In genomic region chr17:7281074-7281952, GRCh38 we compare ENCODE assay signal across 8 cellular contexts. TPM values are rescaled to one million over a fixed set of nuclear protein-coding genes. Genes with fewer than 3 reads are reported as not detected.
DNase-seq lines count a peak whose midpoint lies in the region; ATAC-seq and TF ChIP-seq lines count a peak whose summit lies in the region.

TSS of gene SLC2A4 (plus strand) at chr17:7281718. CDS start at chr17:7281935, 217 bp downstream.

- POLR2A ChIA-PET in MCF 10A (lab: Yijun Ruan, JAX) = interaction anchor here (0.7 to 3.8 kb wide), 14 partner anchors 12 to 292 kb away, joined by 3 to 37 read pairs (median 5); partner anchors contain the start of genes CTDNEP1 and GABARAP

- H3K4me1 Mint-ChIP-seq in MCF 10A (ENCODE audit: insufficient read depth, unreplicated experiment) = peaks cover 6% of the 10 kb centered on the region

- TF ChIP-seq CTCF in HFF-Myc (IDR thresholded peaks at IDR 0.05; ENCODE audit: low read depth, low read length, missing control alignments) (no peak), WERI-Rb-1 (IDR thresholded peaks at IDR 0.05; ENCODE audit: low read depth, low read length) (no peak), MCF 10A (IDR thresholded peaks at IDR 0.05; ENCODE audit: unreplicated experiment) (no peak), gastrocnemius medialis (IDR thresholded peaks at IDR 0.05 in 4 of 5, conservative IDR thresholded peaks at IDR 0.05 in 1 of 5) (no peak)

- H3K36me3 ChIP-seq in WERI-Rb-1 (no peaks in the 10 kb centered on the region), iPS-15b (ENCODE audit: control insufficient read depth, insufficient read depth, low read length) (peaks cover 28% of the 10 kb centered on the region), gastrocnemius medialis (peaks cover 0 to 23% of the 10 kb centered on the region in 2 donors)

- TF ChIP-seq POLR2A in gastrocnemius medialis (IDR thresholded peaks at IDR 0.05) = peak; percentile 91 to 95

- H3K4me3 ChIP-seq in HFF-Myc (replicated peaks; ENCODE audit: low read depth, low read length) = peak within 1 kb of the TSS; percentile 51
- H3K4me3 ChIP-seq in WERI-Rb-1 (ENCODE audit: low read depth, low read length) = peak within 1 kb of the TSS; percentile 57
- H3K4me3 ChIP-seq in iPS-15b (ENCODE audit: low read depth, low read length) = peak within 1 kb of the TSS; percentile 84
- H3K4me3 ChIP-seq in gastrocnemius medialis = peak within 1 kb of the TSS; percentile 70 to 80 (median 76)

- H3K9me3 ChIP-seq in WERI-Rb-1 (ENCODE audit: severe bottlenecking) (no peaks in the 10 kb centered on the region), iPS-15b (ENCODE audit: control insufficient read depth, insufficient read depth, low read length) (no peaks in the 10 kb centered on the region), gastrocnemius medialis (no peaks in the 10 kb centered on the region)

- peak within 1 kb of the TSS; percentile 60 for H3K9ac ChIP-seq in iPS-15b (ENCODE audit: low read depth, low read length)

- H3K36me3 Mint-ChIP-seq in MCF 10A (ENCODE audit: insufficient read depth, unreplicated experiment) = no peaks in the 10 kb centered on the region

- H3K27ac ChIP-seq in WERI-Rb-1 (peak within 1 kb of the TSS; percentile 49), gastrocnemius medialis (peak within 1 kb of the TSS; percentile 95 to 100 (median 98))

- in situ Hi-C loops in gastrocnemius medialis (cut with MboI; ENCODE audit: low sequenced_read_pairs in 4 of 4) = no loop called here

- BruUV-seq in MCF 10A (replicated peaks; lab: Mats Ljungman, UMichigan) = no TSS peak

- no peaks in the 10 kb centered on the region for H3K27me3 ChIP-seq in WERI-Rb-1 (ENCODE audit: insufficient read depth, low read depth, severe bottlenecking)
- H3K27me3 ChIP-seq in iPS-15b (ENCODE audit: control insufficient read depth, insufficient read depth, low read length) = peaks cover 5% of the 10 kb centered on the region
- H3K27me3 ChIP-seq in gastrocnemius medialis = no peaks in the 10 kb centered on the region

- H3K4me1 ChIP-seq in iPS-15b (ENCODE audit: control insufficient read depth, insufficient read depth, low read length) (peaks cover 6% of the 10 kb centered on the region), gastrocnemius medialis (peaks cover 36 to 39% of the 10 kb centered on the region in 2 donors)

- DNase-seq in DMS53 (lab: John Stamatoyannopoulos, UW) = peak; percentile 98
- peak; percentile 88 for DNase-seq in HFF-Myc (ENCODE audit: extremely low read depth, low read depth)
- peak; percentile 66 for DNase-seq in NCI-H2029 (lab: John Stamatoyannopoulos, UW)
- DNase-seq in WERI-Rb-1 = peak; percentile 97
- peak; percentile 97 for DNase-seq in MCF 10A (ENCODE audit: unreplicated experiment)
- DNase-seq in gastrocnemius medialis = peak; percentile 94 to 98
- DNase-seq in cortex of kidney (lab: John Stamatoyannopoulos, UW) = no peak

- ATAC-seq in gastrocnemius medialis = peak; percentile 50 to 53

- no peaks in the 10 kb centered on the region for H3K27me3 Mint-ChIP-seq in MCF 10A (ENCODE audit: insufficient read depth, unreplicated experiment)

- peak within 1 kb of the TSS; percentile 72 for H3K4me3 Mint-ChIP-seq in MCF 10A (ENCODE audit: unreplicated experiment)

- CTCF ChIA-PET in MCF 10A (lab: Yijun Ruan, JAX) = interaction anchor here (0.6 to 5.2 kb wide), 13 partner anchors 9 to 837 kb away, joined by 3 to 65 read pairs (median 3); no protein-coding TSS in a partner anchor

- no peak within 1 kb of the TSS for H3K27ac Mint-ChIP-seq in MCF 10A (ENCODE audit: low read depth, unreplicated experiment)

- H3K9me3 Mint-ChIP-seq in MCF 10A (ENCODE audit: unreplicated experiment) = no peaks in the 10 kb centered on the region

- intact Hi-C loops in MCF 10A (cut with micrococcal nuclease) = no loop called here
- intact Hi-C loops in gastrocnemius medialis (cut with DNase I; ENCODE audit: low total_unique reads) = loop anchor here (1.0 to 5.0 kb wide), 4 partner anchors 26 to 871 kb away; partner anchors contain the start of genes EIF5A, ELP5 and PER1

RNA-seq across cellular contexts. Expression of gene SLC2A4, which starts in this region (rescaled TPM):
- total RNA-seq in MCF 10A (2022) (not detected in 2 replicates), gastrocnemius medialis (100 to 1,000 TPM; 148 to 310 (median 227) TPM)

Comparison
In these comparisons a context has a peak if more than half of its experiments do, and no peak if none do; other contexts are left out.
1. RNA of gene SLC2A4 (total RNA-seq): 148 to 310 TPM in gastrocnemius medialis; not detected in MCF 10A; every median in the first group is over 100 times any median in the second.
2. Peak in DNase-seq in MCF 10A; RNA of the gene not detected or under 1 TPM.
3. Peak in every context shown above with its lines, with median percentiles within 50 percentile points of each other: H3K4me3 ChIP-seq.